In genomic region chr5:124105326-124105725, GRCh38 we compare ENCODE assay signal across 5 cellular contexts.
"Had no signal": no experiment of that assay in that cellular context is flagged by ENCODE, and none has a peak within 500 bp of the region (broad histone marks: within the 10 kb centered on the region; RNA-seq: fewer than 3 reads in every experiment).

No MANE protein-coding gene starts in this region.

- H3K4me2 ChIP-seq: GM23338 had no signal

- ATAC-seq: GM23338, HepG2 had no signal

- DNase-seq: H9, HCEC 1CT had no signal

- H3K27ac ChIP-seq: HL-60 had no signal

- H3K4me3 ChIP-seq: GM23338 had no signal

- H2AFZ ChIP-seq: GM23338 had no signal
